ENCODE assay signal across 29 cellular contexts in the genomic region with DNA sequence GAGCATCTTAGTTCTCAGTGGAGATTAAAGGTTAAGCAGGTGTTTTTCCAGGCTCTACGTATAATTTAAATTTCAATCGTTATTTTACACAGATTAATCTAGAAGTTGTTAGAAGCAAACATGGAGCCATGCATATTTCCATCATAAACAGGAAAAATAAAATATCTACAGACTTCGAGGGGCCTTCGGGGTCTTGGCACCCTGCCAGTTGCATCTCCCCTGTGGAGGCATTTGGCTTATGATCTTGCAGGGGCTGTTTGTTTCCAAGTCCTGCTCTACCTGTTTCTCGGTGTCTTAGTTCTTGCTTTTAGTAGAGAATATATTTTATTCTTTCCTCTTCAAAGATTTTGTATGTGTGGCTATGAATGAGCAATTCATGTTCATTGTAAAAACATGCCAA.
DNase-seq lines count a peak whose midpoint lies in the region; ATAC-seq, FAIRE-seq and TF ChIP-seq lines count a peak whose summit lies in the region.
"Had no signal": no experiment of that assay in that cellular context is flagged by ENCODE, and none has a peak within 500 bp of the region (broad histone marks: within the 10 kb centered on the region; RNA-seq: fewer than 3 reads in every experiment).

No MANE protein-coding gene starts in this region.

- no peak for TF ChIP-seq CTCF in K562 (IDR thresholded peaks at IDR 0.05 in 2 of 3, conservative IDR thresholded peaks at IDR 0.05 in 1 of 3; ENCODE audit: insufficient read depth in 2 of 3, low read depth in 1 of 3, low read length in 3 of 3)
- no peak for TF ChIP-seq CTCF in mesothelial cell of epicardium (IDR thresholded peaks at IDR 0.05; ENCODE audit: unreplicated experiment)

- H3K4me1 Mint-ChIP-seq in mesothelial cell of epicardium, result peaks cover 20% of the 10 kb centered on the region
- H3K4me1 Mint-ChIP-seq: B cell had no signal

- H3K36me3 ChIP-seq in K562 (ENCODE audit: control insufficient read depth, insufficient read depth, low read length), result no peaks in the 10 kb centered on the region
- H3K36me3 ChIP-seq: BLaER1 treated with 17β-estradiol and CSF1 and Interleukin-3, amounts not matched to agents 10 nM and 100 nM had no signal

- peaks cover 11% of the 10 kb centered on the region for H3K9me3 Mint-ChIP-seq in mesothelial cell of epicardium

- peaks cover 6 to 21% of the 10 kb centered on the region in 2 experiments for H3K27me3 ChIP-seq in K562 (ENCODE audit: control insufficient read depth in 2 of 2, insufficient read depth in 2 of 2, low read length in 2 of 2)
- H3K27me3 ChIP-seq: BLaER1 treated with 17β-estradiol and CSF1 and Interleukin-3, amounts not matched to agents 10 nM and 100 nM had no signal

- no peak overlapping the region for H3K4me3 Mint-ChIP-seq in mesothelial cell of epicardium
- H3K4me3 Mint-ChIP-seq: B cell; CD4-positive, alpha-beta T cell; CD8-positive, alpha-beta T cell had no signal

- H3K9me1 ChIP-seq in K562 (ENCODE audit: control insufficient read depth, insufficient read depth, low read length), result no peaks in the 10 kb centered on the region

- H3K4me3 ChIP-seq in K562, result no peak overlapping the region
- H3K4me3 ChIP-seq: A549; BLaER1 treated with 17β-estradiol and CSF1 and Interleukin-3, amounts not matched to agents 10 nM and 100 nM; GM12878 had no signal

- in situ Hi-C loops in K562 (cut with MboI), result no loop called here

- WGBS in K562 (ENCODE audit: insufficient coverage, low coverage, missing lambda C conversion rate), result 0% methylated on average over 5 of the region's 5 CpGs

- POLR2A ChIA-PET in K562 (lab: Yijun Ruan, JAX), result no interaction called here

- no peaks in the 10 kb centered on the region; a peak in 1 of 5 replicates for H3K4me1 ChIP-seq in K562 (replicated peaks in 1 of 2; ENCODE audit: control insufficient read depth in 2 of 2, insufficient read depth in 2 of 2, low read length in 2 of 2)
- H3K4me1 ChIP-seq: A549; BLaER1 treated with 17β-estradiol and CSF1 and Interleukin-3, amounts not matched to agents 10 nM and 100 nM; Caco-2 had no signal

- no peak overlapping the region for H2AFZ ChIP-seq in K562 (ENCODE audit: low read depth, low read length)

- H3K27ac ChIP-seq in K562 (ENCODE audit: extremely low read depth, low read depth, low read length), result no peak overlapping the region
- H3K27ac ChIP-seq: 22Rv1; A549; BLaER1 treated with 17β-estradiol and CSF1 and Interleukin-3, amounts not matched to agents 10 nM and 100 nM; C4-2B had no signal

- H3K4me2 ChIP-seq in K562 (ENCODE audit: insufficient read depth, low read length), result no peak overlapping the region
- H3K4me2 ChIP-seq: A549; BLaER1 treated with 17β-estradiol and CSF1 and Interleukin-3, amounts not matched to agents 10 nM and 100 nM had no signal

- no peaks in the 10 kb centered on the region for H3K9me3 ChIP-seq in K562 (replicated peaks; ENCODE audit: control insufficient read depth, insufficient read depth, low read depth, low read length)
- H3K9me3 ChIP-seq: A549 had no signal

- no peak for TF ChIP-seq POLR2A in K562 (conservative IDR thresholded peaks at IDR 0.05)

- no peak for ATAC-seq in K562
- ATAC-seq: A549; CD8-positive, alpha-beta T cell; GM12878 had no signal

- no TSS peak for BruUV-seq in K562 (replicated peaks; lab: Mats Ljungman, UMichigan)

- intact Hi-C loops in K562 (cut with micrococcal nuclease), result no loop called here

- no peak for TF ChIP-seq RAD21 in Ishikawa (IDR thresholded peaks at IDR 0.05; ENCODE audit: low read depth)
- TF ChIP-seq RAD21 in K562 (CRISPR knock-in tag; conservative IDR thresholded peaks at IDR 0.05 in 1 of 2, IDR thresholded peaks at IDR 0.05 in 1 of 2), result no peak

- H4K20me1 ChIP-seq in K562 (replicated peaks; ENCODE audit: control insufficient read depth, insufficient read depth, low read length), result no peaks in the 10 kb centered on the region
- H4K20me1 ChIP-seq: BLaER1 treated with 17β-estradiol and CSF1 and Interleukin-3, amounts not matched to agents 10 nM and 100 nM had no signal

- H3K36me3 Mint-ChIP-seq in mesothelial cell of epicardium, result no peaks in the 10 kb centered on the region
- H3K36me3 Mint-ChIP-seq: CD8-positive, alpha-beta T cell had no signal

- H3K79me2 ChIP-seq in K562 (ENCODE audit: control insufficient read depth, insufficient read depth, low read length), result no peaks in the 10 kb centered on the region

- H3K27ac Mint-ChIP-seq in mesothelial cell of epicardium, result peak overlapping the region; percentile 78
- H3K27ac Mint-ChIP-seq: B cell; CD4-positive, alpha-beta T cell; CD8-positive, alpha-beta T cell had no signal

- no peak overlapping the region for H3K9ac ChIP-seq in K562 (ENCODE audit: insufficient read depth in 1 of 2, low read depth in 2 of 2, low read length in 2 of 2)
- H3K9ac ChIP-seq: BLaER1 treated with 17β-estradiol and CSF1 and Interleukin-3, amounts not matched to agents 10 nM and 100 nM had no signal

- DNase-seq in NCI-H2227 (lab: John Stamatoyannopoulos, UW; ENCODE audit: unreplicated experiment) (peak; percentile 5), NCI-H2227 treated with DMSO at 0.1 percent for 48 hours (lab: John Stamatoyannopoulos, UW) (no peak), K562 (ENCODE audit: extremely low read depth in 1 of 4, low spot score in 3 of 4) (no peak), mesothelial cell of epicardium (ENCODE audit: low spot score in 2 of 2, unreplicated experiment in 2 of 2) (peak in 1 of 2 experiments; percentile 67), NCI-H2029 (lab: John Stamatoyannopoulos, UW) (no peak), DMS 273 (lab: John Stamatoyannopoulos, UW; ENCODE audit: unreplicated experiment) (no peak)
- DNase-seq in stimulated activated CD4-positive, alpha-beta T cell treated with anti-CD3 and anti-CD28 coated beads, Interleukin-2, amount 100 ng/mL, for 24 hours, result no peak
- DNase-seq: AML-193; Caco-2; Calu3; CD4-positive, alpha-beta T cell; CD8-positive, alpha-beta T cell; DMS 273 treated with DMSO at 0.1 percent for 48 hours; DMS153; DMS53; DMS79; DND-41; EL; GDM1 had no signal

- no peak for FAIRE-seq in K562 (lab: Jason Lieb, UNC)
- FAIRE-seq: A549, D721Med, GM12878, GM12892, GM18507 had no signal

- no peaks in the 10 kb centered on the region for H3K27me3 Mint-ChIP-seq in mesothelial cell of epicardium (ENCODE audit: low read depth)
- H3K27me3 Mint-ChIP-seq: CD4-positive, alpha-beta T cell had no signal

- no peak for TF ChIP-seq EP300 in Ishikawa (IDR thresholded peaks at IDR 0.05; ENCODE audit: borderline replicate concordance)
- TF ChIP-seq EP300 in K562 (IDR thresholded peaks at IDR 0.05; ENCODE audit: low read length), result no peak

- CTCF ChIA-PET in K562 (lab: Yijun Ruan, JAX; ENCODE audit: low intra/inter-chr PET ratio), result no interaction called here

TF ChIP-seq in Ishikawa, 13 proteins besides CTCF, POLR2A, EP300 and RAD21:
- TF ChIP-seq MAX (IDR thresholded peaks at IDR 0.05), result no peak
- peak; percentile 65 for TF ChIP-seq NFIC (IDR thresholded peaks at IDR 0.05)

TF ChIP-seq in K562, 482 proteins besides CTCF, POLR2A, EP300 and RAD21:
- TF ChIP-seq ZZZ3 (IDR thresholded peaks at IDR 0.05) (no peak), NFIX (CRISPR knock-in tag; IDR thresholded peaks at IDR 0.05; ENCODE audit: low read depth) (peak; percentile 82), NFIC (IDR thresholded peaks at IDR 0.05) (peak; percentile 89)
